In the genomic region with DNA sequence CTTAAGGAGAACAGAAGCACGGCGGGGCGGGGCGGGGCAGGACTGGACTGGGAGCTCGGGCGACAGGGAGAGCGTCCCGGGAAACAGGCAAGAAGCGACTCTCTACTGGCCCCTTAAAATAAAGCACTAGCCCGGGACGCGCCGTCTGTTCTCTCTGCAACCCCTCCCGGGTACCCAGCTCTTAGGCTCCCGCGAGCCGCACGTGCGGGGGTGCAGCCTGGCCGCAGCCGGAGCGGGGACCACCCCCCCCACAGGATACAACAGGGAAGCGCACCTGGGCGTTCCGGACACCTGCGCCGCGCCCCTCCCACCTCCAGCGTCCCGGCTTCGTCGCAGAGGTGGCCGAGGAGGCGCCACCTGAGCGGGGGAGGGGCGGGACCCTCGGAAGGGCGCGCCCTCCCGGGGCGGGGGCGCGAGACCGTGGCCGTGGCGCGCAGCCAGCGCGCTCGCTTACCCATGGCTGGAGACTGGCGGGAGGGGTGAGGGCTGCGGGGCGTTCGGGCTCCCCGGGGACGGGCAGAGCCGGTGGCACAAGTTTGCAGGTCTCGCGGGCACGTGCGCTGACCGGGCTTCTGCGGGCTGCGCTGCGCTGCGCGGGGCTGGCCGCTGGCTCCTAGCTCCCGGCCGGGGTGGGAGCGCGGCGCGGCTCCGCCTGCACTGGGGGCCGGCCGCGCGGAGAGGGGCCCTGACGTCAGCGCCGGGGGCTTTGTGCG, we compare ENCODE assay signal across 8 cellular contexts.
A peak's percentile ranks its signal among the peaks of the same experiment; 100 is the strongest.
DNase-seq lines count a peak whose midpoint lies in the region; TF ChIP-seq lines count a peak whose summit lies in the region.

No MANE protein-coding gene starts in this region.

- peak overlapping the region; percentile 92; the same call in 1 of the 2 replicates for H3K9ac ChIP-seq in iPS-20b (ENCODE audit: low read depth, low read length)

- no peaks in the 10 kb centered on the region for H3K9me2 ChIP-seq in DOHH2 (replicated peaks; ENCODE audit: control insufficient read depth, low read length)

- TF ChIP-seq CTCF in DOHH2 (IDR thresholded peaks at IDR 0.05; ENCODE audit: low read depth, low read length, poor library complexity, severe bottlenecking) = no peak
- TF ChIP-seq CTCF in astrocyte of the spinal cord (IDR thresholded peaks at IDR 0.05; ENCODE audit: low read depth, low read length) = no peak
- no peak for TF ChIP-seq CTCF in spleen (IDR thresholded peaks at IDR 0.05 in 8 of 11, conservative IDR thresholded peaks at IDR 0.05 in 3 of 11)

- peak; percentile 60 for DNase-seq in NCI-H1105 treated with DMSO at 0.1 percent for 48 hours (lab: John Stamatoyannopoulos, UW)
- no peak for DNase-seq in astrocyte of the spinal cord (ENCODE audit: low read depth, low spot score)
- DNase-seq in spleen = peak; percentile 76
- DNase-seq in SIG-M5 (lab: John Stamatoyannopoulos, UW) = no peak
- no peak for DNase-seq in T-helper 9 cell
- no peak for DNase-seq in pons (ENCODE audit: low spot score)

- H3K79me2 ChIP-seq in DOHH2 (ENCODE audit: control insufficient read depth, low read length) = no peaks in the 10 kb centered on the region

- H3K9me3 ChIP-seq in DOHH2 (ENCODE audit: control insufficient read depth, insufficient read depth, low read length) = no peaks in the 10 kb centered on the region
- no peaks in the 10 kb centered on the region for H3K9me3 ChIP-seq in iPS-20b (ENCODE audit: insufficient read depth, low read depth, low read length)
- H3K9me3 ChIP-seq in spleen = no peaks in the 10 kb centered on the region

- 1 to 12% (median 3%) methylated on average over 12 to 81 of the region's 83 CpGs; no CpG with 5 or more reads in 1 of the 5 donors for WGBS in spleen, 5 donors

- H3K4me2 ChIP-seq in DOHH2 (ENCODE audit: low read length) = peak overlapping the region; percentile 53

- peaks cover 15% of the 10 kb centered on the region for H3K27me3 ChIP-seq in DOHH2 (ENCODE audit: control insufficient read depth, low read length)
- H3K27me3 ChIP-seq in iPS-20b (ENCODE audit: insufficient read depth, low read length) = no peaks in the 10 kb centered on the region
- H3K27me3 ChIP-seq in spleen (replicated peaks in 1 of 7) = peaks cover 0 to 76% (median 20%) of the 10 kb centered on the region in 7 donors

- H3K4me3 ChIP-seq in DOHH2 (ENCODE audit: low read length) (peak overlapping the region; percentile 41; the same call in 1 of the 2 replicates), astrocyte of the spinal cord (ENCODE audit: low read depth, low read length) (peak overlapping the region; percentile 45), iPS-20b (ENCODE audit: low read length) (peak overlapping the region; percentile 88), spleen (peak overlapping the region; percentile 22 to 73 (median 44))

- H3K27ac ChIP-seq in DOHH2 (ENCODE audit: low read depth, low read length) = no peak overlapping the region
- peak overlapping the region; percentile 94 for H3K27ac ChIP-seq in iPS-20b (ENCODE audit: low read length)
- H3K27ac ChIP-seq in spleen = peak overlapping the region in 5 of 8 donors; percentile 36 to 64 (median 46)

- no peaks in the 10 kb centered on the region for H4K20me1 ChIP-seq in DOHH2 (ENCODE audit: control insufficient read depth, insufficient read depth, low read depth, low read length)

- no peak for TF ChIP-seq POLR2A in spleen (IDR thresholded peaks at IDR 0.05)

- H3K4me1 ChIP-seq in DOHH2 (ENCODE audit: control insufficient read depth, low read length) (no peaks in the 10 kb centered on the region; the same call in 1 of the 2 replicates), iPS-20b (ENCODE audit: insufficient read depth, low read length) (peaks cover 42% of the 10 kb centered on the region), spleen (peaks cover 0 to 13% (median 0%) of the 10 kb centered on the region in 6 donors)

- intact Hi-C loops in spleen (cut with DNase I; ENCODE audit: low total_unique reads) = no loop called here

- in situ Hi-C loops in astrocyte of the spinal cord (cut with HindIII; ENCODE audit: low sequenced_read_pairs) = no loop called here

- H3K36me3 ChIP-seq in DOHH2 (ENCODE audit: control insufficient read depth, low read length) (no peaks in the 10 kb centered on the region), iPS-20b (ENCODE audit: insufficient read depth, low read depth, low read length) (peaks cover 22% of the 10 kb centered on the region), spleen (no peaks in the 10 kb centered on the region)

- no peaks in the 10 kb centered on the region for H3F3A ChIP-seq in DOHH2 (ENCODE audit: control insufficient read depth, insufficient read depth)

Comparison
In these comparisons a context has a peak if more than half of its experiments do, and no peak if none do; other contexts are left out.
1. DNase-seq: peak in NCI-H1105 treated with DMSO at 0.1 percent for 48 hours (single experiment) and spleen (single experiment); none in astrocyte of the spinal cord (single experiment), SIG-M5 (single experiment), T-helper 9 cell (single experiment) and pons (single experiment).
2. Peak in every context shown above with its lines, with median percentiles within 50 percentile points of each other: H3K4me3 ChIP-seq.